16 cellular contexts compared by ENCODE assay signal in the genomic region with DNA sequence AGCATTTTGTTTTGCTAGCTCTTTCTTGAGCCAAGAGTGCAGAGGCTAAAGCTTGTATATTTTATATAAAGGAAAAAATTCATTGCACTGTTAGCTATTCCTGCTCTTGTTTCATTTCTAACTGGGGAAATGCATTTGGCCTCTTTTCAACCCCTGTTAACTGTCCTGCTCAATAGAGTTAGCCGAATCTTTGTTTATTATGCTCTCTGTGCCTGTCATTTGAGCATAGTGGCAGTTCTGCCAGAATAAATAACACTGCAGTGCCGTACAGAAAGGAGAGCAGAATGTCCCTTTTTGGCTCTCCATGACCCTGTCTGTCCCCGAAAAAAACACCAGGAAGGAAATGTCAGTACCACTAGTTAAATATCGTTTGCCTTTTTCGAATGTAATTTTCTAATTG.
DNase-seq lines count a peak whose midpoint lies in the region; ATAC-seq and TF ChIP-seq lines count a peak whose summit lies in the region.
"Had no signal": no experiment of that assay in that cellular context is flagged by ENCODE, and none has a peak within 500 bp of the region (broad histone marks: within the 10 kb centered on the region; RNA-seq: fewer than 3 reads in every experiment).

No MANE protein-coding gene starts in this region.

- H3K36me3 Mint-ChIP-seq in activated naive CD4-positive, alpha-beta T cell treated with anti-CD3 and anti-CD28 coated beads, Interleukin-2, amount 50 U/mL, for 72 hours, result no peaks in the 10 kb centered on the region
- H3K36me3 Mint-ChIP-seq: naive B cell had no signal

- no peak for TF ChIP-seq EP300 in gastroesophageal sphincter (IDR thresholded peaks at IDR 0.05)

- DNase-seq in NCI-H748 (lab: John Stamatoyannopoulos, UW; ENCODE audit: unreplicated experiment), result peak; percentile 10
- DNase-seq in NCI-H748 treated with DMSO at 0.1 percent for 48 hours (lab: John Stamatoyannopoulos, UW), result no peak
- DNase-seq in SHP77 (lab: John Stamatoyannopoulos, UW), result peak; percentile 34 to 63
- DNase-seq in superior temporal gyrus (ENCODE audit: extremely low spot score), result peak; percentile 62
- no peak for DNase-seq in left colon
- DNase-seq in activated naive CD4-positive, alpha-beta T cell treated with anti-CD3 and anti-CD28 coated beads, Interleukin-2, amount 50 U/mL, for 72 hours (ENCODE audit: low spot score in 2 of 2), result no peak
- DNase-seq in NCI-H82 treated with DMSO at 0.1 percent for 48 hours (lab: John Stamatoyannopoulos, UW; ENCODE audit: unreplicated experiment), result no peak
- DNase-seq: dermis blood vessel endothelial cell; Karpas-422; naive B cell; stimulated activated CD4-positive, alpha-beta T cell treated with anti-CD3 and anti-CD28 coated beads, Interleukin-1b, Interleukin-23, amount 100 ng/mL, for 48 hours had no signal

- peaks cover 0 to 10% (median 4%) of the 10 kb centered on the region in 3 donors for H3K4me1 ChIP-seq in gastroesophageal sphincter

- H3K9me3 ChIP-seq in gastroesophageal sphincter, result no peaks in the 10 kb centered on the region
- H3K9me3 ChIP-seq: tibial nerve had no signal

- H3K27me3 ChIP-seq in gastroesophageal sphincter, result no peaks in the 10 kb centered on the region
- H3K27me3 ChIP-seq: tibial nerve had no signal

- ATAC-seq in gastroesophageal sphincter, result peak; percentile 31
- no peak for ATAC-seq in left colon
- ATAC-seq in activated naive CD4-positive, alpha-beta T cell treated with anti-CD3 and anti-CD28 coated beads, Interleukin-2, amount 50 U/mL, for 72 hours, result no peak
- ATAC-seq: activated T-helper 17 cell treated with anti-CD3 and anti-CD28 coated beads, Interleukin-2, amount 50 U/mL, for 72 hours; SK-N-SH treated with all-trans-retinoic acid at 6 μM for 48 hours had no signal

- no peak for TF ChIP-seq POLR2A in gastroesophageal sphincter (IDR thresholded peaks at IDR 0.05)

- no peak overlapping the region for H3K4me3 ChIP-seq in gastroesophageal sphincter
- H3K4me3 ChIP-seq: tibial nerve had no signal

- peak overlapping the region in 2 of 4 donors; percentile 32 to 43 for H3K27ac ChIP-seq in gastroesophageal sphincter
- H3K27ac ChIP-seq: HL-60 had no signal

- H3K9me3 Mint-ChIP-seq in activated naive CD4-positive, alpha-beta T cell treated with anti-CD3 and anti-CD28 coated beads, Interleukin-2, amount 50 U/mL, for 72 hours, result no peaks in the 10 kb centered on the region
- H3K9me3 Mint-ChIP-seq: activated T-helper 17 cell treated with anti-CD3 and anti-CD28 coated beads, Interleukin-2, amount 50 U/mL, for 72 hours; naive B cell had no signal

- intact Hi-C loops in left colon (cut with DNase I, micrococcal nuclease), result no loop called here

- no peak overlapping the region for H3K27ac Mint-ChIP-seq in activated naive CD4-positive, alpha-beta T cell treated with anti-CD3 and anti-CD28 coated beads, Interleukin-2, amount 50 U/mL, for 72 hours
- H3K27ac Mint-ChIP-seq: activated T-helper 17 cell treated with anti-CD3 and anti-CD28 coated beads, Interleukin-2, amount 50 U/mL, for 72 hours; naive B cell had no signal

- WGBS in gastroesophageal sphincter (ENCODE audit: low coverage in 1 of 2), 2 donors, result 0 to 3% methylated on average over 4 to 5 of the region's 5 CpGs

- no peaks in the 10 kb centered on the region for H3K36me3 ChIP-seq in gastroesophageal sphincter
- H3K36me3 ChIP-seq: tibial nerve had no signal

- no peak for TF ChIP-seq CTCF in gastroesophageal sphincter (IDR thresholded peaks at IDR 0.05)

Comparison
In these comparisons a context has a peak if more than half of its experiments do, and no peak if none do; other contexts are left out.
1. DNase-seq: peak in NCI-H748 (single experiment), SHP77 (2 of 2) and superior temporal gyrus (single experiment); none in NCI-H748 treated with DMSO at 0.1 percent for 48 hours (single experiment), left colon (0 of 2), activated naive CD4-positive, alpha-beta T cell treated with anti-CD3 and anti-CD28 coated beads, Interleukin-2, amount 50 U/mL, for 72 hours (0 of 2) and NCI-H82 treated with DMSO at 0.1 percent for 48 hours (single experiment).